ENCODE assay signal across 8 cellular contexts in the genomic region with DNA sequence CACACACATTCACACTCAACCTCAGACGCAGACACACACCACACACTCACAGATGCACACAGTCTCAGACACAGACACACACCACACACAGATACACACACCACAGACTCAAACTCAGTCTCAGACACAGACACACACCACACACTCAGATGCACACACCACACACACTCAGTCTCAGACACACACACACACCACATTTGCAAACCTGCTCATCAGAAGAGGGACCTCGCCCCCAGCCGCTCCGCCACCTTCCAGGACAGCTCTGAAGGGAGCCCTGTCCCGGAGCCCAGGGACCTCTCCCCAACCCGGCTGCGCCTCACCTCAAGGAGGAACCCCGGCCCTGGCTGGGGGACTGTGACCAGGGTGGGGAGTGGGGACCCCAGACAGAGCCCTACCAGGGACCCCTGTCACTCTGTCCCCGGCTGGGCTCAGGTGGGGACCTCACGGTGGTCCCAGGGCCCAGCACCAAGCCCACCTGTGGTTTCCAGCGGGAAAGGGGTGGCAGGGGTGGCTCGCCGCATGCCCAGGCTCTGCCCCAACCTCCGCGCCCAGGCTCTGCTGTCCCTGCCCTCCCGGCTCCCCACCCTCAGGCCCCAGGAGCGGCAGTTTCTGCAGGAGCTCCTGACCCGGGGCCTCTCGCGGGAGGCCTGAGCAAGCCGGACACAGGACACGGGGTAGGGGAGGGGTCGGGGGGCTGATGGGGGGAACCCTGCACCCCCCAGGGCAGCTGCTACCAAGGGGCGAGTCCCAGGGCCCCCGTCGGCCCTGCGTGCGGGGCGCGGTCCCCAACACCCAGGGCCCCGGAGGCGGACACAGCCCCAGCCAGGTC. TPM values are rescaled to one million over a fixed set of nuclear protein-coding genes. Genes with fewer than 3 reads are reported as not detected.
DNase-seq lines count a peak whose midpoint lies in the region; ATAC-seq and TF ChIP-seq lines count a peak whose summit lies in the region.

No MANE protein-coding gene starts in this region.

- TF ChIP-seq EP300 in upper lobe of left lung (IDR thresholded peaks at IDR 0.05) = no peak

- WGBS in upper lobe of left lung, 2 donors = 57 to 82% methylated on average over 11 to 21 of the region's 32 CpGs
- WGBS in mammary epithelial cell (ENCODE audit: low coverage, missing lambda C conversion rate) = 64% methylated on average over 9 of the region's 32 CpGs

- H3K27me3 Mint-ChIP-seq in brain (peaks cover 56% of the 10 kb centered on the region), memory B cell (peaks cover 21% of the 10 kb centered on the region)

- H3K36me3 Mint-ChIP-seq in brain = peaks cover 25% of the 10 kb centered on the region
- H3K36me3 Mint-ChIP-seq in memory B cell = no peaks in the 10 kb centered on the region

- TF ChIP-seq POLR2A in upper lobe of left lung (IDR thresholded peaks at IDR 0.05) = no peak

- dilution Hi-C loops in mammary epithelial cell (cut with HindIII; ENCODE audit: low sequenced_read_pairs) = no loop called here

- TF ChIP-seq CTCF in brain (conservative IDR thresholded peaks at IDR 0.05) = no peak
- TF ChIP-seq CTCF in upper lobe of left lung (IDR thresholded peaks at IDR 0.05) = no peak
- TF ChIP-seq CTCF in mammary epithelial cell (conservative IDR thresholded peaks at IDR 0.05 in 1 of 2, IDR thresholded peaks at IDR 0.05 in 1 of 2; ENCODE audit: extremely low read depth in 1 of 2, insufficient read depth in 1 of 2, low read depth in 1 of 2, low read length in 2 of 2) = no peak

- intact Hi-C loops in mammary epithelial cell (cut with micrococcal nuclease) = no loop called here

- H3K4me1 ChIP-seq in upper lobe of left lung (peaks cover 4 to 20% (median 15%) of the 10 kb centered on the region in 4 donors), mammary epithelial cell (ENCODE audit: insufficient read depth, low read length) (no peaks in the 10 kb centered on the region)

- H3K4me3 ChIP-seq in upper lobe of left lung (peak overlapping the region; percentile 59 to 80 (median 68)), mammary epithelial cell (replicated peaks in 1 of 3; ENCODE audit: insufficient read depth in 1 of 3, low read depth in 2 of 3, low read length in 3 of 3) (no peak overlapping the region)

- H3K9me3 Mint-ChIP-seq in brain (peaks cover 14 to 28% (median 23%) of the 10 kb centered on the region in 5 experiments), memory B cell (peaks cover 3% of the 10 kb centered on the region)

- ATAC-seq in memory B cell (ENCODE audit: low read depth) (no peak), upper lobe of left lung (ENCODE audit: low FRiP score in 2 of 2) (peak in 1 of 2 donors; percentile 8)

- BruUV-seq in mammary epithelial cell (replicated peaks; lab: Mats Ljungman, UMichigan) = no TSS peak

- no peaks in the 10 kb centered on the region for H4K20me1 ChIP-seq in mammary epithelial cell (ENCODE audit: insufficient read depth, low read length)

- H3K9ac ChIP-seq in mammary epithelial cell (ENCODE audit: insufficient read depth, low read length) = no peak overlapping the region

- H3K4me2 ChIP-seq in mammary epithelial cell (ENCODE audit: insufficient read depth, low read depth, low read length) = no peak overlapping the region

- in situ Hi-C loops in mammary epithelial cell (cut with MboI; ENCODE audit: low sequenced_read_pairs in 2 of 2) = no loop called here

- H3K79me2 ChIP-seq in mammary epithelial cell (ENCODE audit: insufficient read depth, low read length) = no peaks in the 10 kb centered on the region

- peaks cover 0 to 16% (median 11%) of the 10 kb centered on the region in 4 donors for H3K27me3 ChIP-seq in upper lobe of left lung
- peaks cover 12% of the 10 kb centered on the region for H3K27me3 ChIP-seq in mammary epithelial cell (ENCODE audit: insufficient read depth, low read length)

- H3K27ac ChIP-seq in upper lobe of left lung (peak overlapping the region; percentile 81 to 93 (median 89)), mammary epithelial cell (ENCODE audit: insufficient read depth, low read depth, low read length) (no peak overlapping the region)

- DNase-seq in activated CD4-positive, alpha-beta T cell treated with anti-CD3 and anti-CD28 coated beads for 1 hour = peak; percentile 7
- DNase-seq in activated CD4-positive, alpha-beta T cell treated with anti-CD3 and anti-CD28 coated beads for 48 hours = no peak
- DNase-seq in memory B cell (ENCODE audit: low spot score in 2 of 2) (no peak), upper lobe of left lung (peak; percentile 18 to 75), C1 segment of cervical spinal cord (lab: John Stamatoyannopoulos, UW) (no peak), mammary epithelial cell (no peak), LoVo (ENCODE audit: low spot score) (no peak)

- no peak overlapping the region for H2AFZ ChIP-seq in mammary epithelial cell (ENCODE audit: low read depth, low read length)

- CTCF ChIA-PET in mammary epithelial cell (lab: Charles Lee; ENCODE audit: low non-redundant PET) = no interaction called here

- H3K4me3 Mint-ChIP-seq in brain (peak overlapping the region; percentile 34 to 80 (median 65)), memory B cell (peak overlapping the region; percentile 16)

- H3K27ac Mint-ChIP-seq in brain = peak overlapping the region in 4 of 5 experiments; percentile 20 to 51 (median 33)
- H3K27ac Mint-ChIP-seq in memory B cell = no peak overlapping the region

- H3K4me1 Mint-ChIP-seq in brain (peaks cover 9% of the 10 kb centered on the region), memory B cell (no peaks in the 10 kb centered on the region)

- H3K9me3 ChIP-seq in upper lobe of left lung (peaks cover 0 to 2% (median 1%) of the 10 kb centered on the region in 4 donors), mammary epithelial cell (replicated peaks; ENCODE audit: insufficient read depth, low read length) (peaks cover 1% of the 10 kb centered on the region)

- H3K36me3 ChIP-seq in upper lobe of left lung (no peaks in the 10 kb centered on the region), mammary epithelial cell (ENCODE audit: insufficient read depth, low read length) (no peaks in the 10 kb centered on the region)

RNA-seq across cellular contexts. Expression of gene COL6A2, which starts 0.7 kb away (rescaled TPM):
- polyA plus RNA-seq in brain (ENCODE audit: insufficient read depth, low read depth, low replicate concordance) (21.4 TPM), mammary epithelial cell (0.74 TPM)
- total RNA-seq in upper lobe of left lung (100 to 1,000 TPM; 105 to 522 (median 304) TPM), mammary epithelial cell (10 to 100 TPM in 1 of 2 donors, under 1 TPM in 1; 0.87 to 47.0 TPM)
- polyA minus RNA-seq in mammary epithelial cell = not detected

RNA-seq across cellular contexts. Expression of gene FTCD, which starts 58.2 kb away (rescaled TPM):
- polyA plus RNA-seq in brain (ENCODE audit: insufficient read depth, low read depth, low replicate concordance) (4.5 TPM), mammary epithelial cell (not detected)
- total RNA-seq in upper lobe of left lung (under 1 TPM in 2 of 6 donors, not detected in 4; 0.69 to 0.98 TPM), mammary epithelial cell (under 1 TPM in 1 of 2 donors, not detected in 1; 0.50 TPM)
- polyA minus RNA-seq in mammary epithelial cell = not detected

Comparison
In these comparisons a context has a peak if more than half of its experiments do, and no peak if none do; other contexts are left out.
1. DNase-seq: peak in activated CD4-positive, alpha-beta T cell treated with anti-CD3 and anti-CD28 coated beads for 1 hour (single experiment) and upper lobe of left lung (2 of 2); none in activated CD4-positive, alpha-beta T cell treated with anti-CD3 and anti-CD28 coated beads for 48 hours (single experiment), memory B cell (0 of 2), C1 segment of cervical spinal cord (0 of 14), mammary epithelial cell (single experiment) and LoVo (single experiment).
2. H3K4me3 ChIP-seq: peak in upper lobe of left lung (4 of 4); none in mammary epithelial cell (0 of 3).